31 cellular contexts compared by ENCODE assay signal in the genomic region with DNA sequence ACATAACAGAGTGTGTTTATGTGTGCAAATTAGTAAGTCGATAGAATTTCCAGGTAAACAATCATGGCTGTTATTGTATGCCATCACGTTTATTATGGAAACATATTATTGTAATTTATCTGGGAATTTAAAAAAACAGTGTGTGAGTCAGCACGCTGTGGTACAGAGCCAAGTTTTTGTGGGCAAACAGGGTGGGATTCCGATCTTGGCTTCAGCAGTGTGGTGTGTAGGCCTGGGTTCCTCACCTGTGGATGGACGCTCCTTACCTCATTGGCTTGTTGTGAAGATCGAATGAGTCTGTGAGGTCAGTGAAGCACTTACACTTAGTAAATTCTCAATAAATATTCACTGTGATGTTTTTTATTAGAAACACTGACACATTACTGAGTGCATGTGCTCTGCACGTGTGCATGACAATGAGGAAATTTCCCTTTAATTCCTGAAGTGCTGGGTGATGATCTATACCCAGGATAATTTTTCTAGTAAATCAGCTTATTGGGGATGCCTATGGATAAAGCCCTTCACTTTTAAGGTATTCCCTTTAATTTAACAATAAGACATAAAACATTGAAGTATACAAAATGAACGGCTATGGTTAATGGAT. TPM values are rescaled to one million over a fixed set of nuclear protein-coding genes. Genes with fewer than 3 reads are reported as not detected.
DNase-seq lines count a peak whose midpoint lies in the region; FAIRE-seq and TF ChIP-seq lines count a peak whose summit lies in the region.
"Had no signal": no experiment of that assay in that cellular context is flagged by ENCODE, and none has a peak within 500 bp of the region (broad histone marks: within the 10 kb centered on the region; RNA-seq: fewer than 3 reads in every experiment).

No MANE protein-coding gene starts in this region.

- dilution Hi-C loops in mammary epithelial cell (cut with HindIII; ENCODE audit: low sequenced_read_pairs): no loop called here

- H3K4me3 ChIP-seq in mammary epithelial cell (replicated peaks in 1 of 3; ENCODE audit: insufficient read depth in 1 of 3, low read depth in 2 of 3, low read length in 3 of 3) (no peak overlapping the region), breast epithelium (no peak overlapping the region), astrocyte (ENCODE audit: insufficient read depth, low read depth, low read length) (no peak overlapping the region), foreskin fibroblast (ENCODE audit: low read depth in 1 of 2, low read length in 2 of 2) (no peak overlapping the region)
- H3K4me3 ChIP-seq: heart right ventricle, transverse colon had no signal

- CTCF ChIA-PET in mammary epithelial cell (lab: Charles Lee; ENCODE audit: low non-redundant PET): no interaction called here

- FAIRE-seq in astrocyte (lab: Jason Lieb, UNC) (no peak), frontal cortex (lab: Jason Lieb, UNC) (no peak)
- FAIRE-seq: TTC549 had no signal

- H3K79me2 ChIP-seq in mammary epithelial cell (ENCODE audit: insufficient read depth, low read length): no peaks in the 10 kb centered on the region
- H3K79me2 ChIP-seq in astrocyte (ENCODE audit: insufficient read depth, low read length): no peaks in the 10 kb centered on the region

- in situ Hi-C loops in mammary epithelial cell (cut with MboI; ENCODE audit: low sequenced_read_pairs in 2 of 2): no loop called here

- H3K27ac Mint-ChIP-seq in astrocyte (ENCODE audit: unreplicated experiment): no peak overlapping the region
- H3K27ac Mint-ChIP-seq: brain; CD4-positive, CD25-positive, alpha-beta regulatory T cell; naive thymus-derived CD8-positive, alpha-beta T cell; stimulated activated effector memory CD8-positive, alpha-beta T cell treated with anti-CD3 and anti-CD28 coated beads, Interleukin-12 subunit alpha, Interleukin-12 subunit beta, amount 100 ng/mL, for 72 hours; T-helper 1 cell treated with Interleukin-12 subunit alpha and Interleukin-12 subunit beta and Interleukin-4 antibody, amounts not matched to agents 30 μg/mL and 1 μg/mL, for 36 hours had no signal

- no TSS peak for BruUV-seq in mammary epithelial cell (replicated peaks; lab: Mats Ljungman, UMichigan)

- TF ChIP-seq CTCF in mammary epithelial cell (conservative IDR thresholded peaks at IDR 0.05 in 1 of 2, IDR thresholded peaks at IDR 0.05 in 1 of 2; ENCODE audit: extremely low read depth in 1 of 2, insufficient read depth in 1 of 2, low read depth in 1 of 2, low read length in 2 of 2): no peak
- no peak for TF ChIP-seq CTCF in breast epithelium (IDR thresholded peaks at IDR 0.05)
- TF ChIP-seq CTCF in astrocyte (IDR thresholded peaks at IDR 0.05; ENCODE audit: insufficient read depth, low read depth, low read length): no peak
- no peak for TF ChIP-seq CTCF in foreskin fibroblast (IDR thresholded peaks at IDR 0.05; ENCODE audit: low read depth, low read length)

- no peaks in the 10 kb centered on the region for H3K27me3 Mint-ChIP-seq in astrocyte (ENCODE audit: low read depth, unreplicated experiment)
- H3K27me3 Mint-ChIP-seq: CD4-positive, CD25-positive, alpha-beta regulatory T cell had no signal

- no peak for TF ChIP-seq POLR2A in breast epithelium (IDR thresholded peaks at IDR 0.05)

- H3K9ac ChIP-seq in mammary epithelial cell (ENCODE audit: insufficient read depth, low read length) (no peak overlapping the region), astrocyte (ENCODE audit: low read length) (no peak overlapping the region)

- H3K27ac ChIP-seq in mammary epithelial cell (ENCODE audit: insufficient read depth, low read depth, low read length): peak overlapping the region; percentile 82
- H3K27ac ChIP-seq in breast epithelium: no peak overlapping the region
- H3K27ac ChIP-seq in astrocyte (ENCODE audit: low read depth, low read length): no peak overlapping the region
- H3K27ac ChIP-seq: 22Rv1, heart right ventricle, transverse colon had no signal

- H3K4me2 ChIP-seq in mammary epithelial cell (ENCODE audit: insufficient read depth, low read depth, low read length) (peak overlapping the region; percentile 56), astrocyte (ENCODE audit: low read length) (no peak overlapping the region)

- H4K20me1 ChIP-seq in mammary epithelial cell (ENCODE audit: insufficient read depth, low read length): no peaks in the 10 kb centered on the region
- H4K20me1 ChIP-seq in astrocyte (ENCODE audit: insufficient read depth, low read length): no peaks in the 10 kb centered on the region

- no peak overlapping the region for H2AFZ ChIP-seq in mammary epithelial cell (ENCODE audit: low read depth, low read length)
- no peak overlapping the region for H2AFZ ChIP-seq in astrocyte (ENCODE audit: low read depth, low read length)

- H3K27me3 ChIP-seq in mammary epithelial cell (ENCODE audit: insufficient read depth, low read length): no peaks in the 10 kb centered on the region
- no peaks in the 10 kb centered on the region for H3K27me3 ChIP-seq in breast epithelium
- no peaks in the 10 kb centered on the region for H3K27me3 ChIP-seq in astrocyte (ENCODE audit: insufficient read depth, low read length)
- H3K27me3 ChIP-seq: heart right ventricle, transverse colon had no signal

- H3K9me3 ChIP-seq in mammary epithelial cell (replicated peaks; ENCODE audit: insufficient read depth, low read length) (no peaks in the 10 kb centered on the region), breast epithelium (no peaks in the 10 kb centered on the region), astrocyte (ENCODE audit: insufficient read depth, low read depth, low read length) (no peaks in the 10 kb centered on the region)
- H3K9me3 ChIP-seq: heart right ventricle, transverse colon had no signal

- H3K9me3 Mint-ChIP-seq in astrocyte (ENCODE audit: unreplicated experiment): no peaks in the 10 kb centered on the region
- H3K9me3 Mint-ChIP-seq: brain; T-helper 1 cell treated with Interleukin-12 subunit alpha and Interleukin-12 subunit beta and Interleukin-4 antibody, amounts not matched to agents 30 μg/mL and 1 μg/mL, for 36 hours had no signal

- DNase-seq in mammary epithelial cell (no peak), breast epithelium (ENCODE audit: low spot score in 2 of 2) (no peak), astrocyte (ENCODE audit: low read depth) (peak; percentile 36), foreskin fibroblast (peak; percentile 53 to 80), cortex of kidney (lab: John Stamatoyannopoulos, UW) (no peak), NCI-H2196 (lab: John Stamatoyannopoulos, UW; ENCODE audit: unreplicated experiment) (no peak), frontal cortex (ENCODE audit: low spot score in 2 of 2) (no peak), nucleus accumbens (lab: John Stamatoyannopoulos, UW) (no peak)
- DNase-seq: activated CD4-positive, alpha-beta T cell treated with anti-CD3 and anti-CD28 coated beads, Interleukin-2, amount 50 U/mL, for 1 hour; activated CD4-positive, CD25-positive, alpha-beta regulatory T cell; activated gamma-delta T cell treated with Interleukin-2 at 50 U/mL for 16 hours; activated T-cell treated with anti-CD3 and anti-CD28 coated beads, Interleukin-2, amount 50 U/mL, for 48 hours; Calu3; CD4-positive, CD25-positive, alpha-beta regulatory T cell; DMS79 treated with DMSO at 0.1 percent for 48 hours; H7; heart right ventricle; Karpas-422; kidney glomerular epithelial cell; naive thymus-derived CD8-positive, alpha-beta T cell; NCI-H1417 treated with DMSO at 0.1 percent for 48 hours; NCI-H2029 treated with DMSO at 0.1 percent for 48 hours; NCI-H526; OCI-M1; stimulated activated CD4-positive, alpha-beta T cell treated with anti-CD3 and anti-CD28 coated beads, Interleukin-15, amount 100 ng/mL, for 24 hours; transverse colon had no signal

- intact Hi-C loops in mammary epithelial cell (cut with micrococcal nuclease): no loop called here
- intact Hi-C loops in breast epithelium (cut with DNase I; ENCODE audit: low total_unique reads): no loop called here

- H3K36me3 Mint-ChIP-seq in astrocyte (ENCODE audit: low read depth, unreplicated experiment): no peaks in the 10 kb centered on the region
- H3K36me3 Mint-ChIP-seq: brain; CD4-positive, CD25-positive, alpha-beta regulatory T cell; naive thymus-derived CD8-positive, alpha-beta T cell; stimulated activated effector memory CD8-positive, alpha-beta T cell treated with anti-CD3 and anti-CD28 coated beads, Interleukin-12 subunit alpha, Interleukin-12 subunit beta, amount 100 ng/mL, for 72 hours had no signal

- H3K36me3 ChIP-seq in mammary epithelial cell (ENCODE audit: insufficient read depth, low read length) (no peaks in the 10 kb centered on the region), breast epithelium (no peaks in the 10 kb centered on the region), astrocyte (ENCODE audit: insufficient read depth, low read length) (no peaks in the 10 kb centered on the region)
- H3K36me3 ChIP-seq: heart right ventricle, transverse colon had no signal

- 90% methylated on average over 8 of the region's 8 CpGs for WGBS in mammary epithelial cell (ENCODE audit: low coverage, missing lambda C conversion rate)

- peaks cover 39% of the 10 kb centered on the region for H3K4me1 ChIP-seq in mammary epithelial cell (ENCODE audit: insufficient read depth, low read length)
- H3K4me1 ChIP-seq in breast epithelium: no peaks in the 10 kb centered on the region
- H3K4me1 ChIP-seq in astrocyte (ENCODE audit: insufficient read depth, low read length): peaks cover 6% of the 10 kb centered on the region
- H3K4me1 ChIP-seq: heart right ventricle, transverse colon had no signal

- peaks cover 14% of the 10 kb centered on the region for H3K4me1 Mint-ChIP-seq in astrocyte (ENCODE audit: low read depth, unreplicated experiment)
- H3K4me1 Mint-ChIP-seq: CD4-positive, CD25-positive, alpha-beta regulatory T cell; naive thymus-derived CD8-positive, alpha-beta T cell; stimulated activated effector memory CD8-positive, alpha-beta T cell treated with anti-CD3 and anti-CD28 coated beads, Interleukin-12 subunit alpha, Interleukin-12 subunit beta, amount 100 ng/mL, for 72 hours had no signal

- H3K4me3 Mint-ChIP-seq in astrocyte (ENCODE audit: unreplicated experiment): no peak overlapping the region
- H3K4me3 Mint-ChIP-seq: brain; CD4-positive, CD25-positive, alpha-beta regulatory T cell; naive thymus-derived CD8-positive, alpha-beta T cell; stimulated activated effector memory CD8-positive, alpha-beta T cell treated with anti-CD3 and anti-CD28 coated beads, Interleukin-12 subunit alpha, Interleukin-12 subunit beta, amount 100 ng/mL, for 72 hours; T-helper 1 cell treated with Interleukin-12 subunit alpha and Interleukin-12 subunit beta and Interleukin-4 antibody, amounts not matched to agents 30 μg/mL and 1 μg/mL, for 36 hours had no signal

RNA-seq across cellular contexts. Expression of gene SLIT2, which starts 36.4 kb away (rescaled TPM):
- total RNA-seq in mammary epithelial cell: 1 to 10 TPM in 1 of 2 donors, under 1 TPM in 1; 0.17 to 4.2 TPM
- polyA plus RNA-seq in mammary epithelial cell: 1.9 TPM
- 4.9 TPM for polyA minus RNA-seq in mammary epithelial cell
- 10 to 100 TPM; 15.7 to 20.3 (median 15.8) TPM for total RNA-seq in breast epithelium
- total RNA-seq in astrocyte: 6.4 and 11.2 TPM in 2 replicates
- 11.0 TPM for total RNA-seq in frontal cortex
- total RNA-seq: CD4-positive, CD25-positive, alpha-beta regulatory T cell; naive thymus-derived CD8-positive, alpha-beta T cell had no signal
- polyA plus RNA-seq: CD4-positive, CD25-positive, alpha-beta regulatory T cell; naive thymus-derived CD8-positive, alpha-beta T cell had no signal

Comparison
In these comparisons a context has a peak if more than half of its experiments do, and no peak if none do; other contexts are left out.
1. DNase-seq: peak in astrocyte (single experiment) and foreskin fibroblast (2 of 2); none in mammary epithelial cell (single experiment), breast epithelium (0 of 2), cortex of kidney (single experiment), NCI-H2196 (single experiment), frontal cortex (0 of 2) and nucleus accumbens (0 of 56).